Comparison of ENCODE assay signal across 8 cellular contexts in genomic region chrX:17692709-17693346, GRCh38. TPM values are rescaled to one million over a fixed set of nuclear protein-coding genes. Genes with fewer than 3 reads are reported as not detected.
DNase-seq lines count a peak whose midpoint lies in the region; ATAC-seq and TF ChIP-seq lines count a peak whose summit lies in the region.

No MANE protein-coding gene starts in this region.

- no peaks in the 10 kb centered on the region for H3K9me3 Mint-ChIP-seq in WTC11
- H3K9me3 Mint-ChIP-seq in Calu3 (ENCODE audit: low read depth, unreplicated experiment) = no peaks in the 10 kb centered on the region

- peak; percentile 57 for ATAC-seq in WTC11

- H3K4me3 Mint-ChIP-seq in WTC11 = no peak overlapping the region
- no peak overlapping the region for H3K4me3 Mint-ChIP-seq in Calu3 (ENCODE audit: low read depth, unreplicated experiment)

- no peak overlapping the region for H3K4me3 ChIP-seq in left ventricle myocardium inferior

- BruUV-seq in Calu3 (replicated peaks; lab: Mats Ljungman, UMichigan) = no TSS peak

- peaks cover 4% of the 10 kb centered on the region for H3K4me1 ChIP-seq in left ventricle myocardium inferior

- no peak for TF ChIP-seq CTCF in WTC11 (IDR thresholded peaks at IDR 0.05)
- no peak for TF ChIP-seq CTCF in Calu3 (IDR thresholded peaks at IDR 0.05; ENCODE audit: unreplicated experiment)
- no peak for TF ChIP-seq CTCF in left ventricle myocardium inferior (IDR thresholded peaks at IDR 0.05; ENCODE audit: borderline replicate concordance)

- H3K36me3 ChIP-seq in left ventricle myocardium inferior = no peaks in the 10 kb centered on the region

- POLR2A ChIA-PET in WTC11 (lab: Charles Lee) = no interaction called here

- H3K36me3 Mint-ChIP-seq in WTC11 (no peaks in the 10 kb centered on the region), Calu3 (ENCODE audit: insufficient read depth, unreplicated experiment) (peaks cover 8% of the 10 kb centered on the region)

- peak; percentile 10 to 75 (median 67) for DNase-seq in NCI-H1417 (lab: John Stamatoyannopoulos, UW)
- no peak for DNase-seq in NCI-H1417 treated with DMSO at 0.1 percent for 48 hours (lab: John Stamatoyannopoulos, UW)
- DNase-seq in M059J (ENCODE audit: low read depth) = peak; percentile 81
- peak; percentile 13 for DNase-seq in WTC11 (ENCODE audit: low spot score)
- DNase-seq in left kidney (ENCODE audit: low read depth, low spot score) = peak; percentile 85
- no peak for DNase-seq in Calu3
- no peak for DNase-seq in KG1 (lab: John Stamatoyannopoulos, UW)
- no peak for DNase-seq in left ventricle myocardium inferior

- CTCF ChIA-PET in WTC11 (lab: Charles Lee) = no interaction called here
- CTCF ChIA-PET in Calu3 (lab: Charles Lee) = no interaction called here

- no peaks in the 10 kb centered on the region for H3K27me3 ChIP-seq in left ventricle myocardium inferior (ENCODE audit: low read depth)

- intact Hi-C loops in Calu3 (cut with micrococcal nuclease; ENCODE audit: unreplicated experiment) = loop anchor here (5.0 to 10.0 kb wide), 2 partner anchors 288 to 571 kb away; no protein-coding TSS in a partner anchor
- intact Hi-C loops in left ventricle myocardium inferior (cut with micrococcal nuclease) = loop anchor here (5.0 kb wide), 1 partner anchor 451 kb away; no protein-coding TSS in a partner anchor

- no peaks in the 10 kb centered on the region for H3K9me3 ChIP-seq in left ventricle myocardium inferior (replicated peaks)

- H3K27ac Mint-ChIP-seq in WTC11 (no peak overlapping the region), Calu3 (ENCODE audit: unreplicated experiment) (no peak overlapping the region)

- H3K4me1 Mint-ChIP-seq in WTC11 (peaks cover 21% of the 10 kb centered on the region), Calu3 (ENCODE audit: low read depth, unreplicated experiment) (peaks cover 19% of the 10 kb centered on the region)

- no peaks in the 10 kb centered on the region for H3K27me3 Mint-ChIP-seq in WTC11 (ENCODE audit: low read depth)
- H3K27me3 Mint-ChIP-seq in Calu3 (ENCODE audit: unreplicated experiment) = no peaks in the 10 kb centered on the region

- no peak overlapping the region for H3K27ac ChIP-seq in left ventricle myocardium inferior (replicated peaks)

TF ChIP-seq in WTC11, 78 proteins besides CTCF, POLR2A, EP300 and RAD21:
- no peak for TF ChIP-seq NR2C2 (CRISPR knock-in tag; IDR thresholded peaks at IDR 0.05)
- no peak for TF ChIP-seq RELA (CRISPR knock-in tag; IDR thresholded peaks at IDR 0.05; ENCODE audit: borderline replicate concordance)
- TF ChIP-seq SP1 (CRISPR knock-in tag; conservative IDR thresholded peaks at IDR 0.05) = no peak
- no peak for TF ChIP-seq NR3C1 (CRISPR knock-in tag; conservative IDR thresholded peaks at IDR 0.05; ENCODE audit: low read depth)
- TF ChIP-seq ZBTB43 (CRISPR knock-in tag; IDR thresholded peaks at IDR 0.05) = no peak
- TF ChIP-seq PREB (CRISPR knock-in tag; IDR thresholded peaks at IDR 0.05; ENCODE audit: borderline replicate concordance) = no peak
- TF ChIP-seq ZNF121 (CRISPR knock-in tag; IDR thresholded peaks at IDR 0.05) = no peak
- TF ChIP-seq ARID4B (CRISPR knock-in tag; IDR thresholded peaks at IDR 0.05; ENCODE audit: borderline replicate concordance) = no peak
- TF ChIP-seq ELF4 (CRISPR knock-in tag; IDR thresholded peaks at IDR 0.05; ENCODE audit: low read depth) = no peak
- no peak for TF ChIP-seq ZNF671 (CRISPR knock-in tag; IDR thresholded peaks at IDR 0.05)
- TF ChIP-seq TEAD4 (CRISPR knock-in tag; IDR thresholded peaks at IDR 0.05) = no peak
- no peak for TF ChIP-seq GTF2I (CRISPR knock-in tag; conservative IDR thresholded peaks at IDR 0.05)
TF ChIP-seq in WTC11: peak in this region for 0.

RNA-seq across cellular contexts. Expression of gene SCML1, which starts 44.5 kb away (rescaled TPM):
- 10.3 and 16.7 TPM in 2 replicates for total RNA-seq in M059J (2014; rRNA removed; shearing (Covaris generic))
- total RNA-seq in WTC11 (2021) (1.5 to 2.3 TPM (median 1.8 TPM) in 3 replicates), Calu3 (2022) (14.2 and 14.4 TPM in 2 replicates), left ventricle myocardium inferior (6.8 TPM)

Comparison
In these comparisons a context has a peak if more than half of its experiments do, and no peak if none do; other contexts are left out.
1. DNase-seq: peak in NCI-H1417 (3 of 3), M059J (single experiment), WTC11 (single experiment) and left kidney (single experiment); none in NCI-H1417 treated with DMSO at 0.1 percent for 48 hours (single experiment), Calu3 (single experiment), KG1 (single experiment) and left ventricle myocardium inferior (single experiment).